Comparison of ENCODE assay signal across 23 cellular contexts in genomic region chr6:156575361-156575760, GRCh38.
"Had no signal": no experiment of that assay in that cellular context is flagged by ENCODE, and none has a peak within 500 bp of the region (broad histone marks: within the 10 kb centered on the region; RNA-seq: fewer than 3 reads in every experiment).

No MANE protein-coding gene starts in this region.

- H3K4me1 Mint-ChIP-seq: IgD-negative memory B cell had no signal

- ATAC-seq: K562 had no signal

- FAIRE-seq: K562, RCC 7860 had no signal

- H3K27ac Mint-ChIP-seq: IgD-negative memory B cell had no signal

- DNase-seq: MV-4-11, NCI-H1048, NCI-H1105 treated with DMSO at 0.1 percent for 48 hours, NCI-H1417 treated with DMSO at 0.1 percent for 48 hours, NCI-H146, NCI-H1694 treated with DMSO at 0.1 percent for 48 hours, NCI-H1930, NCI-H2081, NCI-H2171, NCI-H226, NCI-H446, NCI-H510A, NCI-H524 treated with DMSO at 0.1 percent for 48 hours, NCI-H69, NCI-H774, Right ventricle myocardium superior, RPMI8226, SIG-M5 had no signal

- H3K4me3 ChIP-seq: K562, SJSA1, SK-N-MC had no signal

- H3K27ac ChIP-seq: SJSA1, SK-N-MC had no signal

- H3K4me3 Mint-ChIP-seq: IgD-negative memory B cell had no signal

- H3K4me1 ChIP-seq: SJSA1 had no signal

- H3K27me3 ChIP-seq: SJSA1 had no signal

- H3K36me3 ChIP-seq: SJSA1 had no signal
